In the genomic region with DNA sequence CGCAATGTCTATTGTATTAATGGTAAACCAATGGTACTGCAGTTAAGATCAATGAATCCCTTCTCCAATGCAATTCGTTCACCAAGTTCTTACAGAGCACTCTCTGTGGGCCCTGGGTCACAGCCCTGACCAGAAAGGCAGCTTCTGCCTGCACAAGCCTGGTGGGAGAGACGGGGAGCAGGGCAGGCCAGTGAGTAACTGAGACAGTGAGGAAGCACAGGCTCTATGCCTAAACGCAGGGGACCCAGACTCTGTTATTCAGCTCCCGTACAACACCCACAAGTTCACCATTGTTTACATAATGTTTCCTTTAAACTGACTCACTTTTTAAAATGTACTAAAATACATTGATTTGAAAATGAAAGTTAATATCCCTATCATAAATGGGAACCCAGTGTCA, we compare ENCODE assay signal across 12 cellular contexts. TPM values are rescaled to one million over a fixed set of nuclear protein-coding genes. Genes with fewer than 3 reads are reported as not detected.
A peak's percentile ranks its signal among the peaks of the same experiment; 100 is the strongest.
DNase-seq lines count a peak whose midpoint lies in the region; ATAC-seq and TF ChIP-seq lines count a peak whose summit lies in the region.
"Had no signal": no experiment of that assay in that cellular context is flagged by ENCODE, and none has a peak within 500 bp of the region (broad histone marks: within the 10 kb centered on the region; RNA-seq: fewer than 3 reads in every experiment).

No MANE protein-coding gene starts in this region.

- H3K4me3 ChIP-seq in right atrium auricular region (no peak overlapping the region), heart right ventricle (no peak overlapping the region), adrenal gland (no peak overlapping the region), right lobe of liver (no peak overlapping the region), transverse colon (no peak overlapping the region)

- in situ Hi-C loops in transverse colon (cut with MboI; ENCODE audit: low pct_ligation_motif_present in 1 of 4, low pct_unique_long_range_greater_than_20kb in 1 of 4, low sequenced_read_pairs in 3 of 4), result loop anchor here in 3 of 4 donors (10.0 to 25.0 kb wide), 5 partner anchors 129 to 1327 kb away; a partner anchor contains a TSS

- H3K36me3 ChIP-seq in right atrium auricular region, result no peaks in the 10 kb centered on the region
- peaks cover 0 to 14% (median 0%) of the 10 kb centered on the region in 9 donors for H3K36me3 ChIP-seq in heart right ventricle
- H3K36me3 ChIP-seq in adrenal gland (replicated peaks in 1 of 2), result no peaks in the 10 kb centered on the region
- H3K36me3 ChIP-seq in right lobe of liver, result peaks cover 0 to 5% (median 2%) of the 10 kb centered on the region in 4 donors
- no peaks in the 10 kb centered on the region for H3K36me3 ChIP-seq in transverse colon

- WGBS in heart right ventricle, 2 donors, result 86 to 91% methylated on average over 5 of the region's 5 CpGs
- WGBS in adrenal gland, 4 donors, result 61 to 76% (median 68%) methylated on average over 5 of the region's 5 CpGs
- 56% methylated on average over 5 of the region's 5 CpGs for WGBS in right lobe of liver (ENCODE audit: insufficient coverage, low coverage, low lambda C conversion rate, missing lambda C conversion rate)
- WGBS in transverse colon (ENCODE audit: low coverage in 1 of 2), 2 donors, result 63 to 69% methylated on average over 4 to 5 of the region's 5 CpGs

- TF ChIP-seq CTCF in right atrium auricular region (IDR thresholded peaks at IDR 0.05), result no peak
- TF ChIP-seq CTCF in heart right ventricle (IDR thresholded peaks at IDR 0.05), result no peak
- TF ChIP-seq CTCF in adrenal gland (IDR thresholded peaks at IDR 0.05), result no peak
- TF ChIP-seq CTCF in right lobe of liver (IDR thresholded peaks at IDR 0.05), result no peak
- TF ChIP-seq CTCF in transverse colon (IDR thresholded peaks at IDR 0.05), result no peak

- ATAC-seq in heart right ventricle (no peak), right lobe of liver (peak in 1 of 4 donors; percentile 5)

- no peaks in the 10 kb centered on the region for H3K9me3 ChIP-seq in right atrium auricular region
- H3K9me3 ChIP-seq in heart right ventricle, result peaks cover 0 to 7% (median 0%) of the 10 kb centered on the region in 11 donors
- no peaks in the 10 kb centered on the region for H3K9me3 ChIP-seq in adrenal gland (replicated peaks in 1 of 3)
- H3K9me3 ChIP-seq in right lobe of liver, result no peaks in the 10 kb centered on the region
- H3K9me3 ChIP-seq in transverse colon, result no peaks in the 10 kb centered on the region

- H3K4me1 ChIP-seq in right atrium auricular region (no peaks in the 10 kb centered on the region), heart right ventricle (peaks cover 0 to 27% (median 0%) of the 10 kb centered on the region in 9 donors), adrenal gland (replicated peaks in 1 of 2) (peaks cover 0 to 13% of the 10 kb centered on the region in 2 donors), right lobe of liver (peaks cover 0 to 33% (median 7%) of the 10 kb centered on the region in 4 donors), transverse colon (peaks cover 0 to 17% (median 4%) of the 10 kb centered on the region in 4 donors)

- DNase-seq in right atrium auricular region (ENCODE audit: low spot score), result peak; percentile 50
- DNase-seq in heart right ventricle, result no peak
- peak in 1 of 7 donors; percentile 8 for DNase-seq in adrenal gland
- no peak for DNase-seq in right lobe of liver
- DNase-seq in transverse colon, result no peak
- DNase-seq in amniotic stem cell (lab: John Stamatoyannopoulos, UW), result no peak
- no peak for DNase-seq in GDM1 (lab: John Stamatoyannopoulos, UW)
- DNase-seq in GOT3 (lab: John Stamatoyannopoulos, UW), result no peak
- DNase-seq: activated CD4-positive, alpha-beta T cell treated with anti-CD3 and anti-CD28 coated beads, Interleukin-2, amount 10 ng/mL, durations not matched to agents 24 days and 14 days; activated gamma-delta T cell treated with Interleukin-2 at 50 U/mL for 16 hours; NCI-H1092 treated with DMSO at 0.1 percent for 48 hours had no signal

- no peak for TF ChIP-seq POLR2A in adrenal gland (IDR thresholded peaks at IDR 0.05)
- no peak for TF ChIP-seq POLR2A in right lobe of liver (IDR thresholded peaks at IDR 0.05)
- TF ChIP-seq POLR2A in transverse colon (IDR thresholded peaks at IDR 0.05), result no peak

- TF ChIP-seq EP300 in transverse colon (IDR thresholded peaks at IDR 0.05; ENCODE audit: low read depth), result no peak

- H3K27me3 ChIP-seq in right atrium auricular region, result no peaks in the 10 kb centered on the region
- no peaks in the 10 kb centered on the region for H3K27me3 ChIP-seq in heart right ventricle
- H3K27me3 ChIP-seq in adrenal gland, result no peaks in the 10 kb centered on the region
- no peaks in the 10 kb centered on the region for H3K27me3 ChIP-seq in right lobe of liver
- no peaks in the 10 kb centered on the region for H3K27me3 ChIP-seq in transverse colon

- intact Hi-C loops in heart right ventricle (cut with DNase I), result loop anchor here in 7 of 10 donors (2.0 to 10.0 kb wide), 3 partner anchors 127 to 889 kb away; no protein-coding TSS in a partner anchor
- intact Hi-C loops in adrenal gland (cut with DNase I), result loop anchor here in 1 of 2 donors (2.0 to 10.0 kb wide), 2 partner anchors 125 to 359 kb away; no protein-coding TSS in a partner anchor
- intact Hi-C loops in right lobe of liver (cut with DNase I), result no loop called here
- intact Hi-C loops in transverse colon (cut with DNase I; ENCODE audit: low total_unique reads), result loop anchor here (10.0 kb wide), 1 partner anchor 359 kb away; no protein-coding TSS in a partner anchor

- no peak overlapping the region for H3K27ac ChIP-seq in right atrium auricular region
- H3K27ac ChIP-seq in heart right ventricle, result peak overlapping the region in 1 of 10 donors; percentile 79
- peak overlapping the region; percentile 3 to 73 (median 13) for H3K27ac ChIP-seq in adrenal gland
- peak overlapping the region; percentile 23 to 73 (median 33) for H3K27ac ChIP-seq in right lobe of liver
- peak overlapping the region in 3 of 4 donors; percentile 8 to 31 (median 11) for H3K27ac ChIP-seq in transverse colon

RNA-seq across cellular contexts. Expression of a gene that starts 40.5 kb away (rescaled TPM):
- 100 to 1,000 TPM; 122 to 169 TPM for total RNA-seq in right atrium auricular region
- 100 to 1,000 TPM; 109 to 189 (median 134) TPM for total RNA-seq in heart right ventricle
- 100 to 1,000 TPM in 1 of 2 donors, 10 to 100 TPM in 1; 75.8 to 150 TPM for polyA plus RNA-seq in heart right ventricle
- 100 to 1,000 TPM in 7 of 8 donors, 10 to 100 TPM in 1; 94.6 to 208 (median 159) TPM for total RNA-seq in adrenal gland
- polyA plus RNA-seq in adrenal gland, result 100 to 1,000 TPM in 2 of 3 donors, 10 to 100 TPM in 1; 65.2 to 134 (median 109) TPM
- 100 to 1,000 TPM; 135 to 221 (median 164) TPM for total RNA-seq in right lobe of liver
- 100 to 1,000 TPM in 1 of 4 donors, 10 to 100 TPM in 3; 26.7 to 108 (median 66.6) TPM for total RNA-seq in transverse colon
- total RNA-seq: OCI-LY7 had no signal

Comparison
In these comparisons a context has a peak if more than half of its experiments do, and no peak if none do; other contexts are left out.
1. H3K27ac ChIP-seq: peak in adrenal gland (5 of 5), right lobe of liver (3 of 3) and transverse colon (3 of 4); none in right atrium auricular region (0 of 2).
2. intact Hi-C loops: an anchor here in heart right ventricle (2.0 to 10.0 kb wide) and transverse colon (10.0 kb wide); none called in right lobe of liver.